ENCODE assay signal across 8 cellular contexts in the genomic region with DNA sequence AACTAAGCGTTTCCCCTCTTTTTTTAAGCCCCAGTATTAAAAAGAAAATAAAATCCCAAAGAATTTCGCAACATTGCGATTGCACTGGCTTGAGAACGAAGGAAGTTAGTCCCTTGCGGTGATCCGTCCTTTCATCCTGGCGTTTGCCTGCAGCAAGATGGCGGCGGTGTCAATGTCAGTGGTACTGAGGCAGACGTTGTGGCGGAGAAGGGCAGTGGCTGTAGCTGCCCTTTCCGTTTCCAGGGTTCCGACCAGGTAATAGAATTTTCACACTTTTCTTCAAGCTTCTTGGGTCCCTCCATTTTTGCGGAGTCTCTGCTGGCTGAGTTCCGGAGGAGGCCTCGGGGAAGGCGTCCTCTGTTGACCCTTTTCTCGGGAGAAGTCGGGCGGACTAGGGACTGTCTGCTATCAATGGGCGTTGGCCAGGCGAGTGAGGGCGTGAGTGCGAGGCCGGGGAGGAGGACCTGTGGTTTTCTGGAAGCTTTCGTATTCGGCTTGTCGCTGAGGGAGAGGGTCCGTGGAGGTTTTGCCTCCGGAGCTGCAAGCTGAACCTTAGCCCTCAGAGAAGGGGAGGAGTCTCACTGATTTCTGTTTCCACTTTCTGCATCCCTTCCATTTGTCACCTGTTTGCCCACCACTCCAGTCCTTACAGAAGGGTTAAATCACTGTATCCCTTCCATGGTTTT. TPM values are rescaled to one million over a fixed set of nuclear protein-coding genes. Genes with fewer than 3 reads are reported as not detected.
DNase-seq lines count a peak whose midpoint lies in the region; ATAC-seq and TF ChIP-seq lines count a peak whose summit lies in the region.

Gene NDUFS4, plus strand, starts transcription at position 134 of the 686 bp plus-strand sequence. Its CDS starts 24 bp downstream, at position 158.

- BruUV-seq in mammary epithelial cell (replicated peaks; lab: Mats Ljungman, UMichigan), result TSS peak; percentile 93

- H3K27me3 ChIP-seq in WERI-Rb-1 (ENCODE audit: insufficient read depth, low read depth, severe bottlenecking) (no peaks in the 10 kb centered on the region), mammary epithelial cell (ENCODE audit: insufficient read depth, low read length) (no peaks in the 10 kb centered on the region), smooth muscle cell (ENCODE audit: low read depth) (no peaks in the 10 kb centered on the region)

- H3K79me2 ChIP-seq in mammary epithelial cell (ENCODE audit: insufficient read depth, low read length) (peaks cover 51% of the 10 kb centered on the region), smooth muscle cell (ENCODE audit: low read depth) (peaks cover 52% of the 10 kb centered on the region)

- under 1% methylated on average over 23 of the region's 30 CpGs for WGBS in mammary epithelial cell (ENCODE audit: low coverage, missing lambda C conversion rate)
- 1% methylated on average over 30 of the region's 30 CpGs for WGBS in smooth muscle cell (ENCODE audit: low lambda C conversion rate)

- intact Hi-C loops in mammary epithelial cell (cut with micrococcal nuclease), result loop anchor here (2.0 kb wide), 1 partner anchor 82 kb away; no protein-coding TSS in a partner anchor

- no peaks in the 10 kb centered on the region for H4K20me1 ChIP-seq in mammary epithelial cell (ENCODE audit: insufficient read depth, low read length)
- peaks cover 22% of the 10 kb centered on the region for H4K20me1 ChIP-seq in smooth muscle cell (ENCODE audit: low read depth)

- in situ Hi-C loops in mammary epithelial cell (cut with MboI; ENCODE audit: low sequenced_read_pairs in 2 of 2), result no loop called here

- dilution Hi-C loops in mammary epithelial cell (cut with HindIII; ENCODE audit: low sequenced_read_pairs), result no loop called here

- H3K36me3 ChIP-seq in WERI-Rb-1, result 0 out of 2 replicates have a peak, but pooled peaks cover 3% of the 10 kb centered on the region
- H3K36me3 ChIP-seq in mammary epithelial cell (ENCODE audit: insufficient read depth, low read length), result no peaks in the 10 kb centered on the region
- no peaks in the 10 kb centered on the region for H3K36me3 ChIP-seq in smooth muscle cell (ENCODE audit: low read depth)

- CTCF ChIA-PET in mammary epithelial cell (lab: Charles Lee; ENCODE audit: low non-redundant PET), result no interaction called here

- H3K4me3 ChIP-seq in WERI-Rb-1 (ENCODE audit: low read depth, low read length), result peak within 1 kb of the TSS; percentile 100
- peak within 1 kb of the TSS; percentile 62 to 81 (median 71) for H3K4me3 ChIP-seq in mammary epithelial cell (replicated peaks in 1 of 3; ENCODE audit: insufficient read depth in 1 of 3, low read depth in 2 of 3, low read length in 3 of 3)
- peak within 1 kb of the TSS; percentile 79 for H3K4me3 ChIP-seq in smooth muscle cell

- H3K9ac ChIP-seq in mammary epithelial cell (ENCODE audit: insufficient read depth, low read length) (peak within 1 kb of the TSS; percentile 63), smooth muscle cell (ENCODE audit: low read depth) (peak within 1 kb of the TSS; percentile 83)

- H3K4me1 ChIP-seq in mammary epithelial cell (ENCODE audit: insufficient read depth, low read length) (peaks cover 5% of the 10 kb centered on the region), smooth muscle cell (ENCODE audit: low read depth) (peaks cover 17% of the 10 kb centered on the region)

- H3K27ac ChIP-seq in 22Rv1, result peak within 1 kb of the TSS; percentile 79
- peak within 1 kb of the TSS; percentile 92 for H3K27ac ChIP-seq in WERI-Rb-1
- peak within 1 kb of the TSS; percentile 56 for H3K27ac ChIP-seq in mammary epithelial cell (ENCODE audit: insufficient read depth, low read depth, low read length)
- H3K27ac ChIP-seq in smooth muscle cell (ENCODE audit: low read depth), result peak within 1 kb of the TSS; percentile 63

- ATAC-seq in GM18858 (IDR thresholded peaks at IDR 0.05; ENCODE audit: unreplicated experiment) (peak; percentile 80), HG03095 (IDR thresholded peaks at IDR 0.05; ENCODE audit: unreplicated experiment) (peak; percentile 91)

- peaks cover 7% of the 10 kb centered on the region for H3K9me3 ChIP-seq in WERI-Rb-1 (ENCODE audit: severe bottlenecking)
- no peaks in the 10 kb centered on the region for H3K9me3 ChIP-seq in mammary epithelial cell (replicated peaks; ENCODE audit: insufficient read depth, low read length)
- H3K9me3 ChIP-seq in smooth muscle cell (replicated peaks; ENCODE audit: low read depth), result no peaks in the 10 kb centered on the region

- peak within 1 kb of the TSS; percentile 83 for H3K4me2 ChIP-seq in mammary epithelial cell (ENCODE audit: insufficient read depth, low read depth, low read length)
- peak within 1 kb of the TSS; percentile 96 for H3K4me2 ChIP-seq in smooth muscle cell

- H2AFZ ChIP-seq in mammary epithelial cell (ENCODE audit: low read depth, low read length) (peak within 1 kb of the TSS; percentile 88), smooth muscle cell (ENCODE audit: low read depth) (peak within 1 kb of the TSS; percentile 88)

- DNase-seq in NCI-H2171 (lab: John Stamatoyannopoulos, UW) (peak; percentile 88), WERI-Rb-1 (peak; percentile 90), mammary epithelial cell (peak; percentile 83), iPS-NIHi7 (ENCODE audit: extremely low spot score) (peak; percentile 77), smooth muscle cell (lab: John Stamatoyannopoulos, UW; ENCODE audit: unreplicated experiment) (peak; percentile 58)

- 0 out of 2 replicates have a peak, but pooled peaks have one; percentile 3 for TF ChIP-seq CTCF in 22Rv1 (IDR thresholded peaks at IDR 0.05)
- no peak for TF ChIP-seq CTCF in WERI-Rb-1 (IDR thresholded peaks at IDR 0.05; ENCODE audit: low read depth, low read length)
- TF ChIP-seq CTCF in mammary epithelial cell (conservative IDR thresholded peaks at IDR 0.05 in 1 of 2, IDR thresholded peaks at IDR 0.05 in 1 of 2; ENCODE audit: extremely low read depth in 1 of 2, insufficient read depth in 1 of 2, low read depth in 1 of 2, low read length in 2 of 2), result no peak
- TF ChIP-seq CTCF in smooth muscle cell (IDR thresholded peaks at IDR 0.05; ENCODE audit: borderline replicate concordance, insufficient read depth, poor library complexity, severe bottlenecking), result no peak

- no peaks in the 10 kb centered on the region for H3F3A ChIP-seq in smooth muscle cell (ENCODE audit: low read depth)

RNA-seq across cellular contexts. Expression of gene NDUFS4, which starts in this region (rescaled TPM):
- 10 to 100 TPM; 55.2 to 95.3 TPM for total RNA-seq in mammary epithelial cell
- 81.2 TPM for polyA plus RNA-seq in mammary epithelial cell
- 62.5 TPM for polyA minus RNA-seq in mammary epithelial cell
- 185 and 218 TPM in 2 replicates for total RNA-seq in smooth muscle cell
- polyA plus RNA-seq in smooth muscle cell, result 177 and 182 TPM in 2 replicates

Comparison
In these comparisons a context has a peak if more than half of its experiments do, and no peak if none do; other contexts are left out.
1. Peak in every context shown above with its lines: DNase-seq, ATAC-seq, H3K4me3 ChIP-seq and H3K27ac ChIP-seq.